ENCODE assay signal across 1 cellular context in genomic region chr18:62741118-62741566, GRCh38.
A peak's percentile ranks its signal among the peaks of the same experiment; 100 is the strongest.
TF ChIP-seq lines count a peak whose summit lies in the region.

No MANE protein-coding gene starts in this region.

TF ChIP-seq in K562, 482 proteins besides CTCF, POLR2A, EP300 and RAD21 (continued from another document and continues in another):
- TF ChIP-seq, protein P1, sequence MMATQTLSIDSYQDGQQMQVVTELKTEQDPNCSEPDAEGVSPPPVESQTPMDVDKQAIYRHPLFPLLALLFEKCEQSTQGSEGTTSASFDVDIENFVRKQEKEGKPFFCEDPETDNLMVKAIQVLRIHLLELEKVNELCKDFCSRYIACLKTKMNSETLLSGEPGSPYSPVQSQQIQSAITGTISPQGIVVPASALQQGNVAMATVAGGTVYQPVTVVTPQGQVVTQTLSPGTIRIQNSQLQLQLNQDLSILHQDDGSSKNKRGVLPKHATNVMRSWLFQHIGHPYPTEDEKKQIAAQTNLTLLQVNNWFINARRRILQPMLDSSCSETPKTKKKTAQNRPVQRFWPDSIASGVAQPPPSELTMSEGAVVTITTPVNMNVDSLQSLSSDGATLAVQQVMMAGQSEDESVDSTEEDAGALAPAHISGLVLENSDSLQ (IDR thresholded peaks at IDR 0.05): no peak
- TF ChIP-seq ZNF316 (IDR thresholded peaks at IDR 0.05) (no peak), CEBPB (tag; IDR thresholded peaks at IDR 0.05) (peak; percentile 66; the same call in 1 of the 2 replicates), TCF3 (CRISPR knock-in tag; IDR thresholded peaks at IDR 0.05) (no peak), CBFA2T3 (IDR thresholded peaks at IDR 0.05) (no peak), JUN (IDR thresholded peaks at IDR 0.05; ENCODE audit: borderline replicate concordance, low read depth, low read length) (peak; percentile 81), JUN (CRISPR knock-in tag; IDR thresholded peaks at IDR 0.05; ENCODE audit: borderline replicate concordance) (no peak), SETDB1 (IDR thresholded peaks at IDR 0.05; ENCODE audit: low read length) (no peak), RUNX1 (IDR thresholded peaks at IDR 0.05; ENCODE audit: low read depth) (no peak), BRCA1 (IDR thresholded peaks at IDR 0.05) (no peak), BRCA1 (CRISPR knock-in tag; IDR thresholded peaks at IDR 0.05) (no peak), RBM14 (IDR thresholded peaks at IDR 0.05; ENCODE audit: borderline replicate concordance, insufficient read depth, low read depth, low read length) (no peak), RBM34 (IDR thresholded peaks at IDR 0.05; ENCODE audit: borderline replicate concordance, insufficient read depth, low read length) (no peak), DEAF1 (CRISPR knock-in tag; IDR thresholded peaks at IDR 0.05) (no peak), USF2 (CRISPR knock-in tag; IDR thresholded peaks at IDR 0.05) (no peak), PATZ1 (CRISPR knock-in tag; IDR thresholded peaks at IDR 0.05; ENCODE audit: borderline replicate concordance) (no peak), NFIX (CRISPR knock-in tag; IDR thresholded peaks at IDR 0.05; ENCODE audit: low read depth) (no peak), ZSCAN32 (CRISPR knock-in tag; IDR thresholded peaks at IDR 0.05) (no peak), FOXJ2 (tag; IDR thresholded peaks at IDR 0.05) (0 out of 2 replicates have a peak, but pooled peaks have one; percentile 23), E2F4 (CRISPR knock-in tag; IDR thresholded peaks at IDR 0.05; ENCODE audit: low read depth) (no peak), KLF13 (tag; IDR thresholded peaks at IDR 0.05; ENCODE audit: borderline replicate concordance, low read depth) (no peak), HMG20A (CRISPR knock-in tag; conservative IDR thresholded peaks at IDR 0.05) (no peak), NEUROD1 (IDR thresholded peaks at IDR 0.05; ENCODE audit: borderline replicate concordance, low read depth, low read length, partially characterized antibody) (peak; percentile 17), ZNF121 (CRISPR knock-in tag; conservative IDR thresholded peaks at IDR 0.05) (no peak), ZFP36 (IDR thresholded peaks at IDR 0.05; ENCODE audit: low read depth, low read length, partially characterized antibody) (no peak), MIER1 (IDR thresholded peaks at IDR 0.05; ENCODE audit: low read depth) (no peak), IFI16 (CRISPR knock-in tag; IDR thresholded peaks at IDR 0.05) (no peak), SRSF7 (optimal IDR thresholded peaks at IDR 0.05; ENCODE audit: low read depth, low read length) (no peak), MAFG (tag; conservative IDR thresholded peaks at IDR 0.05) (no peak), HCFC1 (IDR thresholded peaks at IDR 0.05; ENCODE audit: low read depth, low read length) (no peak), ZEB2 (IDR thresholded peaks at IDR 0.05) (no peak), FOSL1 (tag; conservative IDR thresholded peaks at IDR 0.05) (peak; percentile 91), CREBBP (IDR thresholded peaks at IDR 0.05; ENCODE audit: low read depth, low read length) (no peak)
- TF ChIP-seq, protein P2, sequence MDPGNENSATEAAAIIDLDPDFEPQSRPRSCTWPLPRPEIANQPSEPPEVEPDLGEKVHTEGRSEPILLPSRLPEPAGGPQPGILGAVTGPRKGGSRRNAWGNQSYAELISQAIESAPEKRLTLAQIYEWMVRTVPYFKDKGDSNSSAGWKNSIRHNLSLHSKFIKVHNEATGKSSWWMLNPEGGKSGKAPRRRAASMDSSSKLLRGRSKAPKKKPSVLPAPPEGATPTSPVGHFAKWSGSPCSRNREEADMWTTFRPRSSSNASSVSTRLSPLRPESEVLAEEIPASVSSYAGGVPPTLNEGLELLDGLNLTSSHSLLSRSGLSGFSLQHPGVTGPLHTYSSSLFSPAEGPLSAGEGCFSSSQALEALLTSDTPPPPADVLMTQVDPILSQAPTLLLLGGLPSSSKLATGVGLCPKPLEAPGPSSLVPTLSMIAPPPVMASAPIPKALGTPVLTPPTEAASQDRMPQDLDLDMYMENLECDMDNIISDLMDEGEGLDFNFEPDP (CRISPR knock-in tag; IDR thresholded peaks at IDR 0.05): no peak
- TF ChIP-seq, protein P3, sequence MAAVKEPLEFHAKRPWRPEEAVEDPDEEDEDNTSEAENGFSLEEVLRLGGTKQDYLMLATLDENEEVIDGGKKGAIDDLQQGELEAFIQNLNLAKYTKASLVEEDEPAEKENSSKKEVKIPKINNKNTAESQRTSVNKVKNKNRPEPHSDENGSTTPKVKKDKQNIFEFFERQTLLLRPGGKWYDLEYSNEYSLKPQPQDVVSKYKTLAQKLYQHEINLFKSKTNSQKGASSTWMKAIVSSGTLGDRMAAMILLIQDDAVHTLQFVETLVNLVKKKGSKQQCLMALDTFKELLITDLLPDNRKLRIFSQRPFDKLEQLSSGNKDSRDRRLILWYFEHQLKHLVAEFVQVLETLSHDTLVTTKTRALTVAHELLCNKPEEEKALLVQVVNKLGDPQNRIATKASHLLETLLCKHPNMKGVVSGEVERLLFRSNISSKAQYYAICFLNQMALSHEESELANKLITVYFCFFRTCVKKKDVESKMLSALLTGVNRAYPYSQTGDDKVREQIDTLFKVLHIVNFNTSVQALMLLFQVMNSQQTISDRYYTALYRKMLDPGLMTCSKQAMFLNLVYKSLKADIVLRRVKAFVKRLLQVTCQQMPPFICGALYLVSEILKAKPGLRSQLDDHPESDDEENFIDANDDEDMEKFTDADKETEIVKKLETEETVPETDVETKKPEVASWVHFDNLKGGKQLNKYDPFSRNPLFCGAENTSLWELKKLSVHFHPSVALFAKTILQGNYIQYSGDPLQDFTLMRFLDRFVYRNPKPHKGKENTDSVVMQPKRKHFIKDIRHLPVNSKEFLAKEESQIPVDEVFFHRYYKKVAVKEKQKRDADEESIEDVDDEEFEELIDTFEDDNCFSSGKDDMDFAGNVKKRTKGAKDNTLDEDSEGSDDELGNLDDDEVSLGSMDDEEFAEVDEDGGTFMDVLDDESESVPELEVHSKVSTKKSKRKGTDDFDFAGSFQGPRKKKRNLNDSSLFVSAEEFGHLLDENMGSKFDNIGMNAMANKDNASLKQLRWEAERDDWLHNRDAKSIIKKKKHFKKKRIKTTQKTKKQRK (IDR thresholded peaks at IDR 0.05; ENCODE audit: borderline replicate concordance, low read depth, low read length): no peak
- TF ChIP-seq, protein P4, sequence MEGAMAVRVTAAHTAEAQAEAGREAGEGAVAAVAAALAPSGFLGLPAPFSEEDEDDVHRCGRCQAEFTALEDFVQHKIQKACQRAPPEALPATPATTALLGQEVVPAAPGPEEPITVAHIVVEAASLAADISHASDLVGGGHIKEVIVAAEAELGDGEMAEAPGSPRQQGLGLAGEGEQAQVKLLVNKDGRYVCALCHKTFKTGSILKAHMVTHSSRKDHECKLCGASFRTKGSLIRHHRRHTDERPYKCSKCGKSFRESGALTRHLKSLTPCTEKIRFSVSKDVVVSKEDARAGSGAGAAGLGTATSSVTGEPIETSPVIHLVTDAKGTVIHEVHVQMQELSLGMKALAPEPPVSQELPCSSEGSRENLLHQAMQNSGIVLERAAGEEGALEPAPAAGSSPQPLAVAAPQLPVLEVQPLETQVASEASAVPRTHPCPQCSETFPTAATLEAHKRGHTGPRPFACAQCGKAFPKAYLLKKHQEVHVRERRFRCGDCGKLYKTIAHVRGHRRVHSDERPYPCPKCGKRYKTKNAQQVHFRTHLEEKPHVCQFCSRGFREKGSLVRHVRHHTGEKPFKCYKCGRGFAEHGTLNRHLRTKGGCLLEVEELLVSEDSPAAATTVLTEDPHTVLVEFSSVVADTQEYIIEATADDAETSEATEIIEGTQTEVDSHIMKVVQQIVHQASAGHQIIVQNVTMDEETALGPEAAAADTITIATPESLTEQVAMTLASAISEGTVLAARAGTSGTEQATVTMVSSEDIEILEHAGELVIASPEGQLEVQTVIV (CRISPR knock-in tag; IDR thresholded peaks at IDR 0.05; ENCODE audit: borderline replicate concordance): no peak
- TF ChIP-seq, protein P5, sequence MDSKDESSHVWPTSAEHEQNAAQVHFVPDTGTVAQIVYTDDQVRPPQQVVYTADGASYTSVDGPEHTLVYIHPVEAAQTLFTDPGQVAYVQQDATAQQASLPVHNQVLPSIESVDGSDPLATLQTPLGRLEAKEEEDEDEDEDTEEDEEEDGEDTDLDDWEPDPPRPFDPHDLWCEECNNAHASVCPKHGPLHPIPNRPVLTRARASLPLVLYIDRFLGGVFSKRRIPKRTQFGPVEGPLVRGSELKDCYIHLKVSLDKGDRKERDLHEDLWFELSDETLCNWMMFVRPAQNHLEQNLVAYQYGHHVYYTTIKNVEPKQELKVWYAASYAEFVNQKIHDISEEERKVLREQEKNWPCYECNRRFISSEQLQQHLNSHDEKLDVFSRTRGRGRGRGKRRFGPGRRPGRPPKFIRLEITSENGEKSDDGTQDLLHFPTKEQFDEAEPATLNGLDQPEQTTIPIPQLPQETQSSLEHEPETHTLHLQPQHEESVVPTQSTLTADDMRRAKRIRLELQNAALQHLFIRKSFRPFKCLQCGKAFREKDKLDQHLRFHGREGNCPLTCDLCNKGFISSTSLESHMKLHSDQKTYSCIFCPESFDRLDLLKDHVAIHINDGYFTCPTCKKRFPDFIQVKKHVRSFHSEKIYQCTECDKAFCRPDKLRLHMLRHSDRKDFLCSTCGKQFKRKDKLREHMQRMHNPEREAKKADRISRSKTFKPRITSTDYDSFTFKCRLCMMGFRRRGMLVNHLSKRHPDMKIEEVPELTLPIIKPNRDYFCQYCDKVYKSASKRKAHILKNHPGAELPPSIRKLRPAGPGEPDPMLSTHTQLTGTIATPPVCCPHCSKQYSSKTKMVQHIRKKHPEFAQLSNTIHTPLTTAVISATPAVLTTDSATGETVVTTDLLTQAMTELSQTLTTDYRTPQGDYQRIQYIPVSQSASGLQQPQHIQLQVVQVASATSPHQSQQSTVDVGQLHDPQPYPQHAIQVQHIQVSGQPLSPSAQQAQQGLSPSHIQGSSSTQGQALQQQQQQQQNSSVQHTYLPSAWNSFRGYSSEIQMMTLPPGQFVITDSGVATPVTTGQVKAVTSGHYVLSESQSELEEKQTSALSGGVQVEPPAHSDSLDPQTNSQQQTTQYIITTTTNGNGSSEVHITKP (IDR thresholded peaks at IDR 0.05; ENCODE audit: partially characterized antibody): no peak
